In genomic region chr10:16437540-16437894, GRCh38 we compare ENCODE assay signal across 1 cellular context.
TF ChIP-seq lines count a peak whose summit lies in the region.

No MANE protein-coding gene starts in this region.

TF ChIP-seq in H1, 55 proteins besides CTCF, POLR2A, EP300 and RAD21:
- TF ChIP-seq PHF8 (conservative IDR thresholded peaks at IDR 0.05; ENCODE audit: low read depth, low read length) (no peak), CBX8 (IDR thresholded peaks at IDR 0.05; ENCODE audit: borderline replicate concordance, low read depth, low read length) (no peak), KDM1A (IDR thresholded peaks at IDR 0.05; ENCODE audit: borderline replicate concordance, low read length) (no peak), NRF1 (IDR thresholded peaks at IDR 0.05; ENCODE audit: low read depth, low read length) (no peak), POU5F1 (IDR thresholded peaks at IDR 0.05; ENCODE audit: low read depth, low read length) (no peak), JUND (IDR thresholded peaks at IDR 0.05; ENCODE audit: low read length) (no peak), RXRA (IDR thresholded peaks at IDR 0.05; ENCODE audit: insufficient read depth, low read depth, low read length) (no peak)
TF ChIP-seq in H1: peak in this region for 0.
